In genomic region chrX:101407748-101408529, GRCh38 we compare ENCODE assay signal across 8 cellular contexts.
DNase-seq lines count a peak whose midpoint lies in the region; ATAC-seq and TF ChIP-seq lines count a peak whose summit lies in the region.

Gene GLA, minus strand, starts transcription at chrX:101407925. Its CDS starts 22 bp downstream, at chrX:101407903.
A gene with protein sequence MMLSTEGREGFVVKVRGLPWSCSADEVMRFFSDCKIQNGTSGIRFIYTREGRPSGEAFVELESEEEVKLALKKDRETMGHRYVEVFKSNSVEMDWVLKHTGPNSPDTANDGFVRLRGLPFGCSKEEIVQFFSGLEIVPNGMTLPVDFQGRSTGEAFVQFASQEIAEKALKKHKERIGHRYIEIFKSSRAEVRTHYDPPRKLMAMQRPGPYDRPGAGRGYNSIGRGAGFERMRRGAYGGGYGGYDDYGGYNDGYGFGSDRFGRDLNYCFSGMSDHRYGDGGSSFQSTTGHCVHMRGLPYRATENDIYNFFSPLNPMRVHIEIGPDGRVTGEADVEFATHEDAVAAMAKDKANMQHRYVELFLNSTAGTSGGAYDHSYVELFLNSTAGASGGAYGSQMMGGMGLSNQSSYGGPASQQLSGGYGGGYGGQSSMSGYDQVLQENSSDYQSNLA (plus strand): TSS chrX:101408222. CDS start chrX:101411989, 3,767 bp downstream.

- H3K4me3 ChIP-seq in HAP-1: peak within 1 kb of the TSS; percentile 71
- H3K4me3 ChIP-seq in MM.1S (ENCODE audit: low read length): peak within 1 kb of the TSS; percentile 83

- H3K9me3 ChIP-seq in HAP-1 (no peaks in the 10 kb centered on the region), MM.1S (replicated peaks; ENCODE audit: insufficient read depth, low read length) (no peaks in the 10 kb centered on the region)

- H3K27ac ChIP-seq in MM.1S (ENCODE audit: low read length): peak within 1 kb of the TSS; percentile 89

- peaks cover 22% of the 10 kb centered on the region for H3K36me3 Mint-ChIP-seq in nephron progenitor cell (ENCODE audit: low read depth)

- H3K4me1 ChIP-seq in HAP-1 (peaks cover 19% of the 10 kb centered on the region), MM.1S (ENCODE audit: low read length) (0 out of 2 replicates have a peak, but pooled peaks cover 3% of the 10 kb centered on the region)

- peak within 1 kb of the TSS; percentile 100 for H3K27ac Mint-ChIP-seq in nephron progenitor cell
- H3K27ac Mint-ChIP-seq in stimulated activated naive CD8-positive, alpha-beta T cell treated with anti-CD3 and anti-CD28 coated beads, Interleukin-15, amount 100 ng/mL, for 72 hours: peak within 1 kb of the TSS; percentile 97 to 98

- no peaks in the 10 kb centered on the region for H3K9me2 ChIP-seq in MM.1S (replicated peaks; ENCODE audit: insufficient read depth, low read length)

- peak within 1 kb of the TSS; percentile 74 for H2AFZ ChIP-seq in MM.1S (ENCODE audit: low read length)

- ATAC-seq in stimulated activated naive CD8-positive, alpha-beta T cell treated with anti-CD3 and anti-CD28 coated beads, Interleukin-15, amount 100 ng/mL, for 72 hours: peak; percentile 92

- peaks cover 45% of the 10 kb centered on the region for H3K9me3 Mint-ChIP-seq in nephron progenitor cell
- no peaks in the 10 kb centered on the region for H3K9me3 Mint-ChIP-seq in stimulated activated naive CD8-positive, alpha-beta T cell treated with anti-CD3 and anti-CD28 coated beads, Interleukin-15, amount 100 ng/mL, for 72 hours

- H3K27me3 ChIP-seq in HAP-1 (ENCODE audit: low read depth): 0 out of 2 replicates have a peak, but pooled peaks cover 3% of the 10 kb centered on the region
- no peaks in the 10 kb centered on the region for H3K27me3 ChIP-seq in MM.1S (replicated peaks; ENCODE audit: insufficient read depth, low read length)

- no peaks in the 10 kb centered on the region for H3K27me3 Mint-ChIP-seq in nephron progenitor cell (ENCODE audit: low read depth, poor library complexity)
- H3K27me3 Mint-ChIP-seq in stimulated activated naive CD8-positive, alpha-beta T cell treated with anti-CD3 and anti-CD28 coated beads, Interleukin-15, amount 100 ng/mL, for 72 hours: no peaks in the 10 kb centered on the region

- H3K36me3 ChIP-seq in HAP-1 (replicated peaks): peaks cover 23% of the 10 kb centered on the region
- no peaks in the 10 kb centered on the region for H3K36me3 ChIP-seq in MM.1S (replicated peaks; ENCODE audit: insufficient read depth, low read length)

- H3K9ac ChIP-seq in MM.1S (ENCODE audit: low read length): peak within 1 kb of the TSS; percentile 95

- peaks cover 74% of the 10 kb centered on the region for H3K79me2 ChIP-seq in MM.1S (ENCODE audit: low read length)

- TF ChIP-seq CTCF in MM.1S (IDR thresholded peaks at IDR 0.05; ENCODE audit: low read length) (no peak), nephron progenitor cell (IDR thresholded peaks at IDR 0.05) (no peak)

- peak within 1 kb of the TSS; percentile 95 for H3K4me3 Mint-ChIP-seq in nephron progenitor cell
- H3K4me3 Mint-ChIP-seq in stimulated activated naive CD8-positive, alpha-beta T cell treated with anti-CD3 and anti-CD28 coated beads, Interleukin-15, amount 100 ng/mL, for 72 hours: peak within 1 kb of the TSS; percentile 94 to 97

- peaks cover 19% of the 10 kb centered on the region for H3K4me1 Mint-ChIP-seq in nephron progenitor cell
- peaks cover 20% of the 10 kb centered on the region for H3K4me1 Mint-ChIP-seq in stimulated activated naive CD8-positive, alpha-beta T cell treated with anti-CD3 and anti-CD28 coated beads, Interleukin-15, amount 100 ng/mL, for 72 hours

- H3K4me2 ChIP-seq in MM.1S (ENCODE audit: low read depth, low read length): peak within 1 kb of the TSS; percentile 74

- no peaks in the 10 kb centered on the region for H4K20me1 ChIP-seq in MM.1S (ENCODE audit: insufficient read depth, low read length)

- H3F3A ChIP-seq in MM.1S (ENCODE audit: insufficient read depth, low read length): peaks cover 6% of the 10 kb centered on the region

- DNase-seq in ELR (ENCODE audit: low read depth) (peak; percentile 97), HAP-1 (ENCODE audit: low spot score in 2 of 2) (peak; percentile 95 to 99), MM.1S (peak; percentile 97), SIG-M5 (lab: John Stamatoyannopoulos, UW) (peak; percentile 96), activated gamma-delta T cell (lab: John Stamatoyannopoulos, UW) (peak; percentile 37), fibroblast of the conjunctiva (ENCODE audit: low read depth) (peak; percentile 97), nephron progenitor cell (peak; percentile 78)
- peak; percentile 82 to 93 for DNase-seq in stimulated activated naive CD8-positive, alpha-beta T cell treated with anti-CD3 and anti-CD28 coated beads, Interleukin-15, amount 100 ng/mL, for 72 hours

- in situ Hi-C loops in HAP-1 (cut with MboI; ENCODE audit: low sequenced_read_pairs): no loop called here

Comparison
In these comparisons a context has a peak if more than half of its experiments do, and no peak if none do; other contexts are left out.
1. Peak in every context shown above with its lines: DNase-seq, ATAC-seq, H3K4me3 ChIP-seq and H3K27ac ChIP-seq.
2. DNase-seq: peak in every context shown above with its lines; median percentile 97 in ELR; 97 in HAP-1; 97 in MM.1S; 97 in fibroblast of the conjunctiva; 96 in SIG-M5; 88 in stimulated activated naive CD8-positive, alpha-beta T cell treated with anti-CD3 and anti-CD28 coated beads, Interleukin-15, amount 100 ng/mL, for 72 hours; 78 in nephron progenitor cell; 37 in activated gamma-delta T cell.